Comparison of ENCODE assay signal across 1 cellular context in genomic region chr6:139839506-139840156, GRCh38.
TF ChIP-seq lines count a peak whose summit lies in the region.

No MANE protein-coding gene starts in this region.

TF ChIP-seq in GM23338, 12 proteins besides CTCF, POLR2A, EP300 and RAD21 (continued from another document):
- TF ChIP-seq ZNF462 (CRISPR knock-in tag; IDR thresholded peaks at IDR 0.05) (no peak), ZNF114 (CRISPR knock-in tag; IDR thresholded peaks at IDR 0.05) (no peak), NANOG (IDR thresholded peaks at IDR 0.05; ENCODE audit: borderline replicate concordance) (no peak), EZH2phosphoT487 (IDR thresholded peaks at IDR 0.05; ENCODE audit: unreplicated experiment) (no peak), REST (IDR thresholded peaks at IDR 0.05; ENCODE audit: unreplicated experiment) (no peak), EZH2 (IDR thresholded peaks at IDR 0.05; ENCODE audit: low read depth, unreplicated experiment) (no peak), JUNB (IDR thresholded peaks at IDR 0.05; ENCODE audit: unreplicated experiment) (no peak), ZNF331 (CRISPR knock-in tag; IDR thresholded peaks at IDR 0.05; ENCODE audit: low read depth) (no peak), STAT1 (IDR thresholded peaks at IDR 0.05; ENCODE audit: unreplicated experiment) (no peak)
TF ChIP-seq in GM23338: peak in this region for 0.
